8 cellular contexts compared by ENCODE assay signal in genomic region chr10:73997479-73997805, GRCh38. TPM values are rescaled to one million over a fixed set of nuclear protein-coding genes. Genes with fewer than 3 reads are reported as not detected.
A peak's percentile ranks its signal among the peaks of the same experiment; 100 is the strongest.
DNase-seq lines count a peak whose midpoint lies in the region; ATAC-seq, FAIRE-seq and TF ChIP-seq lines count a peak whose summit lies in the region.

No MANE protein-coding gene starts in this region.

- no peak for FAIRE-seq in GM12892 (lab: Jason Lieb, UNC)

- H3K79me2 ChIP-seq in fibroblast of lung (ENCODE audit: control insufficient read depth, insufficient read depth, low read length) = peaks cover 45% of the 10 kb centered on the region

- intact Hi-C loops in ovary (cut with DNase I) = no loop called here

- H3K9me3 ChIP-seq in fibroblast of lung (ENCODE audit: control insufficient read depth, insufficient read depth, low read depth, low read length) (no peaks in the 10 kb centered on the region), ovary (no peaks in the 10 kb centered on the region)

- H3K4me2 ChIP-seq in fibroblast of lung (ENCODE audit: extremely low read depth, insufficient read depth, low read length) = peak overlapping the region; percentile 91

- ATAC-seq in GM21526 (IDR thresholded peaks at IDR 0.05; ENCODE audit: low FRiP score, unreplicated experiment) = peak; percentile 55

- DNase-seq in HUDEP-2 (lab: John Stamatoyannopoulos, UW; ENCODE audit: unreplicated experiment in 76 of 76) (peak in 47 of 76 experiments; percentile 15 to 95 (median 58)), fibroblast of lung (ENCODE audit: low read depth in 2 of 2) (no peak), ovary (no peak), GM12892 (ENCODE audit: insufficient read length) (no peak), OCI-M2 (lab: John Stamatoyannopoulos, UW; ENCODE audit: unreplicated experiment) (no peak)

- peaks cover 3% of the 10 kb centered on the region for H3K36me3 ChIP-seq in fibroblast of lung (ENCODE audit: control insufficient read depth, insufficient read depth, low read length)
- no peaks in the 10 kb centered on the region for H3K36me3 ChIP-seq in ovary

- TF ChIP-seq CTCF in VCaP (conservative IDR thresholded peaks at IDR 0.05) = no peak
- TF ChIP-seq CTCF in fibroblast of lung (conservative IDR thresholded peaks at IDR 0.05 in 1 of 2, IDR thresholded peaks at IDR 0.05 in 1 of 2; ENCODE audit: low read depth in 1 of 2, low read length in 2 of 2) = no peak
- TF ChIP-seq CTCF in ovary (IDR thresholded peaks at IDR 0.05) = no peak

- 0 to 2% (median 0%) methylated on average over 13 of the region's 13 CpGs for WGBS in ovary, 3 donors

- TF ChIP-seq EP300 in ovary (IDR thresholded peaks at IDR 0.05) = no peak

- H3K27me3 ChIP-seq in fibroblast of lung (ENCODE audit: control insufficient read depth, insufficient read depth, low read length) = no peaks in the 10 kb centered on the region
- no peaks in the 10 kb centered on the region for H3K27me3 ChIP-seq in ovary

- H4K20me1 ChIP-seq in fibroblast of lung (ENCODE audit: control insufficient read depth, extremely low read depth, insufficient read depth, low read length) = no peaks in the 10 kb centered on the region

- peak overlapping the region; percentile 70 for H3K4me3 ChIP-seq in GM08714 (ENCODE audit: low read length)
- H3K4me3 ChIP-seq in fibroblast of lung (replicated peaks in 1 of 4; ENCODE audit: control extremely low read depth in 1 of 4, insufficient read depth in 1 of 4, low read depth in 3 of 4, low read length in 4 of 4) = peak overlapping the region; percentile 40 to 81 (median 64)
- H3K4me3 ChIP-seq in ovary = peak overlapping the region; percentile 98

- H3K4me1 ChIP-seq in fibroblast of lung (ENCODE audit: control insufficient read depth, extremely low read depth, insufficient read depth, low read length) (peaks cover 2% of the 10 kb centered on the region), ovary (ENCODE audit: insufficient read depth) (peaks cover 1% of the 10 kb centered on the region)

- no peak overlapping the region for H3K9ac ChIP-seq in fibroblast of lung (ENCODE audit: insufficient read depth, low read length)

- H3K27ac ChIP-seq in VCaP (peak overlapping the region; percentile 84), fibroblast of lung (ENCODE audit: insufficient read depth, low read length) (peak overlapping the region; percentile 38), ovary (peak overlapping the region in 1 of 2 donors; percentile 10)

- TF ChIP-seq POLR2A in ovary (IDR thresholded peaks at IDR 0.05) (no peak), GM12892 (IDR thresholded peaks at IDR 0.05; ENCODE audit: low read depth, low read length) (no peak)

- peak overlapping the region; percentile 71 for H2AFZ ChIP-seq in fibroblast of lung (ENCODE audit: low read length)

RNA-seq across cellular contexts. Expression of gene VCL, which starts 0.5 kb away (rescaled TPM):
- 129 and 161 TPM in 2 replicates for total RNA-seq in fibroblast of lung
- 255 and 316 TPM in 2 replicates for polyA plus RNA-seq in fibroblast of lung
- 209 and 287 TPM in 2 replicates for polyA plus RNA-seq in fibroblast of lung (2012)
- 231 and 233 TPM in 2 replicates for polyA minus RNA-seq in fibroblast of lung (ENCODE audit: low replicate concordance)
- 100 to 1,000 TPM in 5 of 7 donors, 10 to 100 TPM in 2; 44.6 to 189 (median 114) TPM for total RNA-seq in ovary
- 100 to 1,000 TPM in 1 of 2 donors, 10 to 100 TPM in 1; 43.3 to 158 TPM for polyA plus RNA-seq in ovary
- polyA plus RNA-seq in GM12892 (2012; ENCODE audit: missing spikeins) = 14.2 TPM

Comparison
In these comparisons a context has a peak if more than half of its experiments do, and no peak if none do; other contexts are left out.
1. DNase-seq: peak in HUDEP-2 (47 of 76); none in fibroblast of lung (0 of 2), ovary (0 of 5), GM12892 (single experiment) and OCI-M2 (single experiment).
2. Peak in every context shown above with its lines, with median percentiles within 50 percentile points of each other: H3K4me3 ChIP-seq.